Comparison of ENCODE assay signal across 8 cellular contexts in the genomic region with DNA sequence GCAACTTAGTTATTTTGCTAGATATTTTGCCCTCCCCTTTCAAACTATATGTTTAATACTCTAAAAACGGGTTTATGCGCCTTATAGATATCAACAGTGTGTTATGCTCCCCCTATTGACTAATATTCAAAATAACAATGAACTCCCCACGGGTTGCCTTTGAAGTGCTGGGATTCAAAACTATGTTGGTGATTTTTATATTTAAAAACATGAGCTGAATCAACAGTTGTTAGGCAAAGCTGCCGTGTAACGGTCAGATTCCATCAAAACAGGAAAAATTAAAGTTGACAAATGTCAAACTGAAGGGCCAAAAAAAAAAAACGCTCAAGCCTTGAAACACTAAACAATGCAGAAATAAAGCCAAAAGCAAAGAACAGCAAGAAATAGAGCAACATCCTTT. TPM values are rescaled to one million over a fixed set of nuclear protein-coding genes. Genes with fewer than 3 reads are reported as not detected.
DNase-seq lines count a peak whose midpoint lies in the region; ATAC-seq and TF ChIP-seq lines count a peak whose summit lies in the region.

No MANE protein-coding gene starts in this region.

- no peaks in the 10 kb centered on the region for H3K4me1 ChIP-seq in right cardiac atrium (ENCODE audit: control insufficient read depth, insufficient read depth, low read length)
- H3K4me1 ChIP-seq in urinary bladder (ENCODE audit: insufficient read depth) = no peaks in the 10 kb centered on the region

- WGBS in right cardiac atrium = 10% methylated on average over 6 of the region's 6 CpGs
- 4% methylated on average over 6 of the region's 6 CpGs for WGBS in urinary bladder

- DNase-seq in AG20443 (ENCODE audit: low spot score) (peak; percentile 45), GM20000 (ENCODE audit: low spot score) (peak; percentile 60), right cardiac atrium (no peak), iPS-NIHi7 (ENCODE audit: extremely low spot score) (no peak), NCI-H2081 (lab: John Stamatoyannopoulos, UW) (no peak)

- H3K27ac ChIP-seq in right cardiac atrium (ENCODE audit: low read length) = no peak overlapping the region
- H3K27ac ChIP-seq in urinary bladder (ENCODE audit: low read depth) = no peak overlapping the region

- no peaks in the 10 kb centered on the region for H3K27me3 ChIP-seq in right cardiac atrium (ENCODE audit: control insufficient read depth, insufficient read depth)

- no peaks in the 10 kb centered on the region for H3K9me3 ChIP-seq in right cardiac atrium (ENCODE audit: control insufficient read depth, low read length)

- TF ChIP-seq CTCF in GM20000 (IDR thresholded peaks at IDR 0.05; ENCODE audit: extremely low read depth, missing control alignments) = no peak
- no peak for TF ChIP-seq CTCF in WI38 (IDR thresholded peaks at IDR 0.05; ENCODE audit: low read depth, low read length)

- H3K4me3 ChIP-seq in WI38 (ENCODE audit: low read depth, low read length) = peak overlapping the region; percentile 7
- H3K4me3 ChIP-seq in right cardiac atrium (ENCODE audit: low read length) = peak overlapping the region; percentile 48
- H3K4me3 ChIP-seq in urinary bladder (ENCODE audit: low read depth, low read length) = peak overlapping the region; percentile 84

- ATAC-seq in right cardiac atrium (no peak), HG02642 (IDR thresholded peaks at IDR 0.05; ENCODE audit: poor library complexity, unreplicated experiment) (no peak)

- intact Hi-C loops in right cardiac atrium (cut with DNase I) = loop anchor here in 3 of 4 donors (5.0 to 10.0 kb wide), 3 partner anchors 36 to 169 kb away; no protein-coding TSS in a partner anchor

- H3K36me3 ChIP-seq in urinary bladder (ENCODE audit: insufficient read depth) = no peaks in the 10 kb centered on the region

RNA-seq across cellular contexts. Expression of a gene that starts 2.5 kb away (rescaled TPM):
- 10 to 100 TPM; 36.4 to 52.4 (median 39.2) TPM for total RNA-seq in right cardiac atrium
- polyA plus RNA-seq in right cardiac atrium = 14.5 TPM
- total RNA-seq in urinary bladder = 94.8 TPM
- polyA plus RNA-seq in urinary bladder = 131 TPM

Comparison
In these comparisons a context has a peak if more than half of its experiments do, and no peak if none do; other contexts are left out.
1. DNase-seq: peak in AG20443 (single experiment) and GM20000 (single experiment); none in right cardiac atrium (0 of 3), iPS-NIHi7 (single experiment) and NCI-H2081 (0 of 2).
2. H3K4me3 ChIP-seq: peak in every context shown above with its lines; median percentile 84 in urinary bladder; 48 in right cardiac atrium; 7 in WI38.